In genomic region chr15:52680041-52680391, GRCh38 we compare ENCODE assay signal across 8 cellular contexts. TPM values are rescaled to one million over a fixed set of nuclear protein-coding genes. Genes with fewer than 3 reads are reported as not detected.
DNase-seq lines count a peak whose midpoint lies in the region; ATAC-seq and TF ChIP-seq lines count a peak whose summit lies in the region.

No MANE protein-coding gene starts in this region.

- peaks cover 6% of the 10 kb centered on the region for H3K27me3 Mint-ChIP-seq in activated CD4-positive, alpha-beta T cell treated with anti-CD3 and anti-CD28 coated beads, Interleukin-2, amount 10 ng/mL, durations not matched to agents 24 days and 14 days
- H3K27me3 Mint-ChIP-seq in WTC11 (ENCODE audit: low read depth), result peaks cover 12% of the 10 kb centered on the region
- H3K27me3 Mint-ChIP-seq in glutamatergic neuron (ENCODE audit: unreplicated experiment), result peaks cover 4% of the 10 kb centered on the region
- H3K27me3 Mint-ChIP-seq in stimulated activated naive CD8-positive, alpha-beta T cell treated with anti-CD3 and anti-CD28 coated beads, Interleukin-15, amount 100 ng/mL, for 72 hours, result no peaks in the 10 kb centered on the region

- no peaks in the 10 kb centered on the region for H3K9me3 Mint-ChIP-seq in activated CD4-positive, alpha-beta T cell treated with anti-CD3 and anti-CD28 coated beads, Interleukin-2, amount 10 ng/mL, durations not matched to agents 24 days and 14 days
- H3K9me3 Mint-ChIP-seq in WTC11, result no peaks in the 10 kb centered on the region
- peaks cover 4% of the 10 kb centered on the region for H3K9me3 Mint-ChIP-seq in glutamatergic neuron (ENCODE audit: unreplicated experiment)
- no peaks in the 10 kb centered on the region for H3K9me3 Mint-ChIP-seq in stimulated activated naive CD8-positive, alpha-beta T cell treated with anti-CD3 and anti-CD28 coated beads, Interleukin-15, amount 100 ng/mL, for 72 hours

- POLR2A ChIA-PET in WTC11 (lab: Charles Lee), result interaction anchor here (0.6 to 1.0 kb wide), 3 partner anchors 58 to 1162 kb away, joined by 3 to 6 read pairs (median 3); no protein-coding TSS in a partner anchor

- no peak for TF ChIP-seq CTCF in WTC11 (IDR thresholded peaks at IDR 0.05)
- no peak for TF ChIP-seq CTCF in glutamatergic neuron (IDR thresholded peaks at IDR 0.05; ENCODE audit: partially characterized antibody, unreplicated experiment)

- CTCF ChIA-PET in WTC11 (lab: Charles Lee), result interaction anchor here (1.1 to 1.4 kb wide), 2 partner anchors 28 to 385 kb away, joined by 3 to 7 read pairs; partner anchors contain the start of gene MYO5C

- H3K27ac ChIP-seq in substantia nigra (ENCODE audit: low read depth, low read length, poor library complexity, severe bottlenecking), result no peak overlapping the region

- peak overlapping the region; percentile 98 for H3K4me3 Mint-ChIP-seq in activated CD4-positive, alpha-beta T cell treated with anti-CD3 and anti-CD28 coated beads, Interleukin-2, amount 10 ng/mL, durations not matched to agents 24 days and 14 days
- H3K4me3 Mint-ChIP-seq in WTC11 (peak overlapping the region; percentile 98), glutamatergic neuron (ENCODE audit: unreplicated experiment) (peak overlapping the region; percentile 77)
- peak overlapping the region; percentile 95 to 99 for H3K4me3 Mint-ChIP-seq in stimulated activated naive CD8-positive, alpha-beta T cell treated with anti-CD3 and anti-CD28 coated beads, Interleukin-15, amount 100 ng/mL, for 72 hours

- intact Hi-C loops in activated CD4-positive, alpha-beta T cell treated with anti-CD3 and anti-CD28 coated beads, Interleukin-2, amount 10 ng/mL, durations not matched to agents 24 days and 14 days (cut with micrococcal nuclease), result no loop called here

- H3K27ac Mint-ChIP-seq in activated CD4-positive, alpha-beta T cell treated with anti-CD3 and anti-CD28 coated beads, Interleukin-2, amount 10 ng/mL, durations not matched to agents 24 days and 14 days, result peak overlapping the region; percentile 35
- peak overlapping the region; percentile 3; the same call in 1 of the 2 replicates for H3K27ac Mint-ChIP-seq in WTC11
- H3K27ac Mint-ChIP-seq in glutamatergic neuron (ENCODE audit: unreplicated experiment), result peak overlapping the region; percentile 49
- peak overlapping the region in 1 of 2 donors; percentile 5 for H3K27ac Mint-ChIP-seq in stimulated activated naive CD8-positive, alpha-beta T cell treated with anti-CD3 and anti-CD28 coated beads, Interleukin-15, amount 100 ng/mL, for 72 hours

- ATAC-seq in WTC11, result no peak
- no peak for ATAC-seq in stimulated activated naive CD8-positive, alpha-beta T cell treated with anti-CD3 and anti-CD28 coated beads, Interleukin-15, amount 100 ng/mL, for 72 hours

- DNase-seq in activated CD4-positive, alpha-beta T cell treated with anti-CD3 and anti-CD28 coated beads, Interleukin-2, amount 10 ng/mL, durations not matched to agents 24 days and 14 days, result no peak
- DNase-seq in activated CD4-positive, alpha-beta T cell treated with anti-CD3 and anti-CD28 coated beads, Interleukin-2, amount 50 U/mL, for 4 hours, result no peak
- no peak for DNase-seq in WTC11 (ENCODE audit: low spot score)
- DNase-seq in glutamatergic neuron, result no peak
- DNase-seq in stimulated activated naive CD8-positive, alpha-beta T cell treated with anti-CD3 and anti-CD28 coated beads, Interleukin-15, amount 100 ng/mL, for 72 hours, result no peak
- no peak for DNase-seq in NCI-H345 (lab: John Stamatoyannopoulos, UW)
- no peak for DNase-seq in stimulated activated CD4-positive, alpha-beta T cell treated with anti-CD3 and anti-CD28 coated beads, Interleukin-1b, Interleukin-23, amount 100 ng/mL, for 48 hours
- DNase-seq in substantia nigra (lab: John Stamatoyannopoulos, UW), result no peak

- peaks cover 11% of the 10 kb centered on the region for H3K36me3 Mint-ChIP-seq in activated CD4-positive, alpha-beta T cell treated with anti-CD3 and anti-CD28 coated beads, Interleukin-2, amount 10 ng/mL, durations not matched to agents 24 days and 14 days (ENCODE audit: low read depth)
- no peaks in the 10 kb centered on the region for H3K36me3 Mint-ChIP-seq in WTC11
- no peaks in the 10 kb centered on the region for H3K36me3 Mint-ChIP-seq in glutamatergic neuron (ENCODE audit: unreplicated experiment)

- peaks cover 31% of the 10 kb centered on the region for H3K4me1 Mint-ChIP-seq in activated CD4-positive, alpha-beta T cell treated with anti-CD3 and anti-CD28 coated beads, Interleukin-2, amount 10 ng/mL, durations not matched to agents 24 days and 14 days
- H3K4me1 Mint-ChIP-seq in WTC11 (peaks cover 21% of the 10 kb centered on the region), glutamatergic neuron (ENCODE audit: low read depth, unreplicated experiment) (peaks cover 11% of the 10 kb centered on the region)
- H3K4me1 Mint-ChIP-seq in stimulated activated naive CD8-positive, alpha-beta T cell treated with anti-CD3 and anti-CD28 coated beads, Interleukin-15, amount 100 ng/mL, for 72 hours, result peaks cover 40% of the 10 kb centered on the region

TF ChIP-seq in WTC11, 78 proteins besides CTCF, POLR2A, EP300 and RAD21:
- TF ChIP-seq GABPB1 (CRISPR knock-in tag; IDR thresholded peaks at IDR 0.05), result no peak
- no peak for TF ChIP-seq JAZF1 (CRISPR knock-in tag; IDR thresholded peaks at IDR 0.05)
- no peak for TF ChIP-seq GTF2I (CRISPR knock-in tag; conservative IDR thresholded peaks at IDR 0.05)
- no peak for TF ChIP-seq TCF7 (CRISPR knock-in tag; IDR thresholded peaks at IDR 0.05; ENCODE audit: low read depth)
- TF ChIP-seq IRF2 (CRISPR knock-in tag; IDR thresholded peaks at IDR 0.05; ENCODE audit: borderline replicate concordance, low read depth), result no peak
- no peak for TF ChIP-seq NR3C1 (CRISPR knock-in tag; conservative IDR thresholded peaks at IDR 0.05; ENCODE audit: low read depth)
- TF ChIP-seq ZNF219 (CRISPR knock-in tag; IDR thresholded peaks at IDR 0.05; ENCODE audit: borderline replicate concordance), result no peak
- TF ChIP-seq ETV6 (CRISPR knock-in tag; IDR thresholded peaks at IDR 0.05), result no peak
- no peak for TF ChIP-seq RELA (CRISPR knock-in tag; IDR thresholded peaks at IDR 0.05; ENCODE audit: borderline replicate concordance)
- TF ChIP-seq ZNF317 (CRISPR knock-in tag; IDR thresholded peaks at IDR 0.05; ENCODE audit: borderline replicate concordance, low read depth), result no peak
- no peak for TF ChIP-seq TEAD4 (CRISPR knock-in tag; IDR thresholded peaks at IDR 0.05)

RNA-seq across cellular contexts. Expression of gene ATOSA, which starts 0.8 kb away (rescaled TPM):
- total RNA-seq in activated CD4-positive, alpha-beta T cell treated with anti-CD3 and anti-CD28 coated beads, Interleukin-2, amount 10 ng/mL, durations not matched to agents 24 days and 14 days, result 9.3 and 13.4 TPM in 2 replicates
- total RNA-seq in WTC11 (2021), result 11.8 to 13.2 TPM (median 11.9 TPM) in 3 replicates
- 37.8 TPM for total RNA-seq in glutamatergic neuron (ENCODE audit: unreplicated experiment)
